In genomic region chr9:114973216-114973615, GRCh38 we compare ENCODE assay signal across 24 cellular contexts. TPM values are rescaled to one million over a fixed set of nuclear protein-coding genes. Genes with fewer than 3 reads are reported as not detected.
DNase-seq lines count a peak whose midpoint lies in the region; ATAC-seq and TF ChIP-seq lines count a peak whose summit lies in the region.
"Had no signal": no experiment of that assay in that cellular context is flagged by ENCODE, and none has a peak within 500 bp of the region (broad histone marks: within the 10 kb centered on the region; RNA-seq: fewer than 3 reads in every experiment).

No MANE protein-coding gene starts in this region.

- H3K27ac Mint-ChIP-seq in activated CD4-positive, alpha-beta T cell treated with anti-CD3 and anti-CD28 coated beads, Interleukin-2, amount 10 ng/mL, durations not matched to agents 24 days and 14 days, result no peak overlapping the region
- H3K27ac Mint-ChIP-seq in activated CD4-positive, alpha-beta memory T cell treated with anti-CD3 and anti-CD28 coated beads, Interleukin-2, amount 10 ng/mL, durations not matched to agents 7 days and 5 days, result no peak overlapping the region
- H3K27ac Mint-ChIP-seq: CD4-positive, alpha-beta memory T cell; HFFc6 had no signal

- TF ChIP-seq CTCF in upper lobe of right lung (IDR thresholded peaks at IDR 0.05), result no peak
- no peak for TF ChIP-seq CTCF in OCI-LY7 (conservative IDR thresholded peaks at IDR 0.05; ENCODE audit: low read length)

- H3K27me3 ChIP-seq in upper lobe of right lung, result no peaks in the 10 kb centered on the region
- H3K27me3 ChIP-seq: BE2C; BLaER1 treated with 17β-estradiol and CSF1 and Interleukin-3, amounts not matched to agents 10 nM and 100 nM had no signal

- H3K4me1 Mint-ChIP-seq in activated CD4-positive, alpha-beta T cell treated with anti-CD3 and anti-CD28 coated beads, Interleukin-2, amount 10 ng/mL, durations not matched to agents 24 days and 14 days, result peaks cover 17% of the 10 kb centered on the region
- no peaks in the 10 kb centered on the region for H3K4me1 Mint-ChIP-seq in activated CD4-positive, alpha-beta memory T cell treated with anti-CD3 and anti-CD28 coated beads, Interleukin-2, amount 10 ng/mL, durations not matched to agents 7 days and 5 days

- no peaks in the 10 kb centered on the region for H3K36me3 ChIP-seq in upper lobe of right lung
- H3K36me3 ChIP-seq in OCI-LY7 (ENCODE audit: insufficient read depth, low read length), result no peaks in the 10 kb centered on the region
- H3K36me3 ChIP-seq: BE2C; BLaER1 treated with 17β-estradiol and CSF1 and Interleukin-3, amounts not matched to agents 10 nM and 100 nM; HAP-1 had no signal

- CTCF ChIA-PET in OCI-LY7 (lab: Charles Lee; ENCODE audit: unreplicated experiment), result interaction anchor here (0.6 kb wide), 1 partner anchor 29 kb away, joined by 3 read pairs; no protein-coding TSS in a partner anchor
- CTCF ChIA-PET in activated CD4-positive, alpha-beta memory T cell treated with anti-CD3 and anti-CD28 coated beads, Interleukin-2, amount 10 ng/mL, durations not matched to agents 7 days and 5 days (lab: Charles Lee), result interaction anchor here (0.8 kb wide), 1 partner anchor 292 kb away, joined by 3 read pairs; the partner anchor contains the start of gene TEX48

- H3K36me3 Mint-ChIP-seq in activated CD4-positive, alpha-beta T cell treated with anti-CD3 and anti-CD28 coated beads, Interleukin-2, amount 10 ng/mL, durations not matched to agents 24 days and 14 days (ENCODE audit: low read depth), result peaks cover 9% of the 10 kb centered on the region
- peaks cover 32% of the 10 kb centered on the region for H3K36me3 Mint-ChIP-seq in activated CD4-positive, alpha-beta memory T cell treated with anti-CD3 and anti-CD28 coated beads, Interleukin-2, amount 10 ng/mL, durations not matched to agents 7 days and 5 days (ENCODE audit: low read depth)
- H3K36me3 Mint-ChIP-seq: CD4-positive, alpha-beta memory T cell had no signal

- H4K20me1 ChIP-seq in OCI-LY7 (ENCODE audit: insufficient read depth, low read length), result no peaks in the 10 kb centered on the region
- H4K20me1 ChIP-seq: BLaER1 treated with 17β-estradiol and CSF1 and Interleukin-3, amounts not matched to agents 10 nM and 100 nM had no signal

- H3K9me2 ChIP-seq in OCI-LY7 (ENCODE audit: insufficient read depth, low read length), result no peaks in the 10 kb centered on the region

- H3K9me3 ChIP-seq in upper lobe of right lung, result no peaks in the 10 kb centered on the region
- H3K9me3 ChIP-seq in OCI-LY7 (ENCODE audit: low read length), result no peaks in the 10 kb centered on the region
- H3K9me3 ChIP-seq: A549; BE2C; BLaER1 treated with 17β-estradiol and CSF1 and Interleukin-3, amounts not matched to agents 10 nM and 100 nM; HAP-1 had no signal

- H3K27ac ChIP-seq in epithelial cell of prostate (peak overlapping the region; percentile 10), upper lobe of right lung (no peak overlapping the region), OCI-LY7 (ENCODE audit: low read depth, low read length, poor library complexity, severe bottlenecking) (no peak overlapping the region)
- H3K27ac ChIP-seq: A549 had no signal

- peak; percentile 34 for DNase-seq in activated CD4-positive, alpha-beta T cell treated with anti-CD3 and anti-CD28 coated beads, Interleukin-2, amount 10 ng/mL, durations not matched to agents 24 days and 14 days
- no peak for DNase-seq in activated CD4-positive, alpha-beta T cell treated with anti-CD3 and anti-CD28 coated beads, Interleukin-2, amount 50 U/mL, for 1 hour
- DNase-seq in epithelial cell of prostate (ENCODE audit: low read depth, low spot score) (no peak), upper lobe of right lung (no peak), OCI-LY7 (ENCODE audit: low spot score) (no peak)
- DNase-seq in activated CD4-positive, alpha-beta memory T cell treated with anti-CD3 and anti-CD28 coated beads, Interleukin-2, amount 10 ng/mL, durations not matched to agents 7 days and 5 days, result no peak
- DNase-seq: 8988T; ACHN; AML-193; BE2C; Calu3; CD4-positive, alpha-beta memory T cell; COR-L47; DMS53; DMS79 treated with DMSO at 0.1 percent for 48 hours; GF-D8; GOT3; HFFc6 had no signal

- H3K4me3 ChIP-seq in upper lobe of right lung (no peak overlapping the region), OCI-LY7 (ENCODE audit: low read depth, low read length, poor library complexity, severe bottlenecking) (no peak overlapping the region)
- H3K4me3 ChIP-seq: A549; BLaER1 treated with 17β-estradiol and CSF1 and Interleukin-3, amounts not matched to agents 10 nM and 100 nM; HAP-1 had no signal

- no peak overlapping the region for H2AFZ ChIP-seq in OCI-LY7 (ENCODE audit: low read length)

- peaks cover 2% of the 10 kb centered on the region for H3K27me3 Mint-ChIP-seq in activated CD4-positive, alpha-beta T cell treated with anti-CD3 and anti-CD28 coated beads, Interleukin-2, amount 10 ng/mL, durations not matched to agents 24 days and 14 days
- H3K27me3 Mint-ChIP-seq in activated CD4-positive, alpha-beta memory T cell treated with anti-CD3 and anti-CD28 coated beads, Interleukin-2, amount 10 ng/mL, durations not matched to agents 7 days and 5 days, result no peaks in the 10 kb centered on the region
- H3K27me3 Mint-ChIP-seq: CD4-positive, alpha-beta memory T cell had no signal

- ATAC-seq in upper lobe of right lung, result peak; percentile 56
- ATAC-seq: A549 had no signal

- H3K79me2 ChIP-seq in OCI-LY7 (ENCODE audit: insufficient read depth, low read depth, low read length), result no peaks in the 10 kb centered on the region

- no peak overlapping the region for H3K4me2 ChIP-seq in OCI-LY7 (ENCODE audit: low read length)
- H3K4me2 ChIP-seq: A549 had no signal

- intact Hi-C loops in activated CD4-positive, alpha-beta T cell treated with anti-CD3 and anti-CD28 coated beads, Interleukin-2, amount 10 ng/mL, durations not matched to agents 24 days and 14 days (cut with micrococcal nuclease), result no loop called here
- intact Hi-C loops in upper lobe of right lung (cut with DNase I), result no loop called here
- intact Hi-C loops in OCI-LY7 (cut with micrococcal nuclease; ENCODE audit: unreplicated experiment), result no loop called here

- BruUV-seq in OCI-LY7 (replicated peaks; lab: Mats Ljungman, UMichigan), result no TSS peak

- H3K9me3 Mint-ChIP-seq in activated CD4-positive, alpha-beta T cell treated with anti-CD3 and anti-CD28 coated beads, Interleukin-2, amount 10 ng/mL, durations not matched to agents 24 days and 14 days, result peaks cover 15% of the 10 kb centered on the region
- H3K9me3 Mint-ChIP-seq in activated CD4-positive, alpha-beta memory T cell treated with anti-CD3 and anti-CD28 coated beads, Interleukin-2, amount 10 ng/mL, durations not matched to agents 7 days and 5 days, result peaks cover 3% of the 10 kb centered on the region
- H3K9me3 Mint-ChIP-seq: CD14-positive monocyte, HFFc6 had no signal

- POLR2A ChIA-PET in OCI-LY7 (lab: Charles Lee), result no interaction called here
- POLR2A ChIA-PET in activated CD4-positive, alpha-beta memory T cell treated with anti-CD3 and anti-CD28 coated beads, Interleukin-2, amount 10 ng/mL, durations not matched to agents 7 days and 5 days (lab: Charles Lee), result no interaction called here

- H3K4me1 ChIP-seq in upper lobe of right lung (peaks cover 6% of the 10 kb centered on the region), OCI-LY7 (ENCODE audit: insufficient read depth, low read length, poor library complexity, severe bottlenecking) (no peaks in the 10 kb centered on the region)
- H3K4me1 ChIP-seq: BE2C, HAP-1 had no signal

- no peak overlapping the region for H3K4me3 Mint-ChIP-seq in activated CD4-positive, alpha-beta T cell treated with anti-CD3 and anti-CD28 coated beads, Interleukin-2, amount 10 ng/mL, durations not matched to agents 24 days and 14 days
- H3K4me3 Mint-ChIP-seq in activated CD4-positive, alpha-beta memory T cell treated with anti-CD3 and anti-CD28 coated beads, Interleukin-2, amount 10 ng/mL, durations not matched to agents 7 days and 5 days, result no peak overlapping the region
- H3K4me3 Mint-ChIP-seq: CD14-positive monocyte; CD4-positive, alpha-beta memory T cell; HFFc6 had no signal

RNA-seq across cellular contexts. Expression of gene TNFSF8, which starts 42.8 kb away (rescaled TPM):
- total RNA-seq in activated CD4-positive, alpha-beta T cell treated with anti-CD3 and anti-CD28 coated beads, Interleukin-2, amount 10 ng/mL, durations not matched to agents 24 days and 14 days, result 148 and 150 TPM in 2 replicates
- 3.8 TPM for total RNA-seq in upper lobe of right lung
- total RNA-seq in OCI-LY7 (2014; rRNA removed; shearing (Covaris generic)), result 27.7 and 28.4 TPM in 2 replicates
- total RNA-seq in OCI-LY7 (2022), result 50.3 and 53.1 TPM in 2 replicates
- total RNA-seq in activated CD4-positive, alpha-beta memory T cell treated with anti-CD3 and anti-CD28 coated beads, Interleukin-2, amount 10 ng/mL, durations not matched to agents 7 days and 5 days, result 10 to 100 TPM; 34.6 to 34.8 TPM
- total RNA-seq: Calu3, Daoy, G401, HFFc6 had no signal
